In genomic region chr6:15953152-15953880, GRCh38 we compare ENCODE assay signal across 15 cellular contexts.
DNase-seq lines count a peak whose midpoint lies in the region; ATAC-seq and TF ChIP-seq lines count a peak whose summit lies in the region.
"Had no signal": no experiment of that assay in that cellular context is flagged by ENCODE, and none has a peak within 500 bp of the region (broad histone marks: within the 10 kb centered on the region; RNA-seq: fewer than 3 reads in every experiment).

No MANE protein-coding gene starts in this region.

- no peaks in the 10 kb centered on the region for H3K9me3 ChIP-seq in mesodermal cell (ENCODE audit: control insufficient read depth, low read length)
- H3K9me3 ChIP-seq: ovary had no signal

- TF ChIP-seq CTCF in choroid plexus epithelial cell (conservative IDR thresholded peaks at IDR 0.05; ENCODE audit: low read depth, low read length) = no peak

- 55 to 100% methylated on average over 1 to 3 of the region's 3 CpGs for WGBS in mesodermal cell (ENCODE audit: insufficient coverage in 2 of 2), 2 experiments

- peak overlapping the region; percentile 78 for H3K27ac ChIP-seq in mesodermal cell (ENCODE audit: low read depth, low read length, severe bottlenecking)
- H3K27ac ChIP-seq: C4-2B, ovary had no signal

- no peaks in the 10 kb centered on the region for H3K27me3 ChIP-seq in H7 (ENCODE audit: control insufficient read depth, insufficient read depth, low read length)
- H3K27me3 ChIP-seq: ovary had no signal

- ATAC-seq in GM21717 (IDR thresholded peaks at IDR 0.05; ENCODE audit: unreplicated experiment) = no peak
- ATAC-seq: HCT116 had no signal

- H3K36me3 ChIP-seq in H7 (replicated peaks; ENCODE audit: control insufficient read depth, insufficient read depth, low read length) (no peaks in the 10 kb centered on the region), mesodermal cell (ENCODE audit: control insufficient read depth, insufficient read depth, low read length) (no peaks in the 10 kb centered on the region)
- H3K36me3 ChIP-seq: ovary had no signal

- DNase-seq in AG20443 (ENCODE audit: low spot score) (peak; percentile 60), H7 (peak; percentile 12), choroid plexus epithelial cell (ENCODE audit: low read depth) (peak; percentile 77), NOMO-1 treated with DMSO at 0.1 percent for 48 hours (lab: John Stamatoyannopoulos, UW; ENCODE audit: unreplicated experiment) (no peak)
- DNase-seq in activated naive CD4-positive, alpha-beta T cell (lab: John Stamatoyannopoulos, UW) = no peak
- no peak for DNase-seq in stimulated activated naive CD4-positive, alpha-beta T cell treated with Interleukin-2 at 50 U/mL for 16 hours (lab: John Stamatoyannopoulos, UW)
- DNase-seq: activated effector memory CD4-positive, alpha-beta T cell treated with Interleukin-2 at 50 U/mL for 16 hours; NCI-H446; ovary; stimulated activated CD4-positive, alpha-beta T cell treated with anti-CD3 and anti-CD28 coated beads, Interleukin-15, amount 100 ng/mL, for 24 hours; T1000 had no signal

- H3K4me3 ChIP-seq in H7 (ENCODE audit: insufficient read depth, low read depth, low read length) (no peak overlapping the region), choroid plexus epithelial cell (ENCODE audit: low read depth, low read length) (no peak overlapping the region), mesodermal cell (ENCODE audit: extremely low read depth, insufficient read depth, low read length, poor library complexity, severe bottlenecking) (no peak overlapping the region)
- H3K4me3 ChIP-seq: ovary had no signal

- peaks cover 27% of the 10 kb centered on the region for H3K4me1 ChIP-seq in mesodermal cell (ENCODE audit: control insufficient read depth, insufficient read depth, low read length, poor library complexity, severe bottlenecking)

Comparison
In these comparisons a context has a peak if more than half of its experiments do, and no peak if none do; other contexts are left out.
1. DNase-seq: peak in AG20443 (single experiment), H7 (single experiment) and choroid plexus epithelial cell (single experiment); none in activated naive CD4-positive, alpha-beta T cell (0 of 4), stimulated activated naive CD4-positive, alpha-beta T cell treated with Interleukin-2 at 50 U/mL for 16 hours (single experiment) and NOMO-1 treated with DMSO at 0.1 percent for 48 hours (single experiment).